8 cellular contexts compared by ENCODE assay signal in genomic region chr20:63739129-63740069, GRCh38.
DNase-seq lines count a peak whose midpoint lies in the region; ATAC-seq and TF ChIP-seq lines count a peak whose summit lies in the region.

Gene SLC2A4RG (plus strand): TSS chr20:63739776. CDS start chr20:63739913, 137 bp downstream.

- TF ChIP-seq CTCF in WERI-Rb-1 (IDR thresholded peaks at IDR 0.05; ENCODE audit: low read depth, low read length): no peak
- no peak for TF ChIP-seq CTCF in choroid plexus epithelial cell (conservative IDR thresholded peaks at IDR 0.05; ENCODE audit: low read depth, low read length)

- peak; percentile 53 for ATAC-seq in HG02571 (IDR thresholded peaks at IDR 0.05; ENCODE audit: unreplicated experiment)

- H3K9me3 ChIP-seq in WERI-Rb-1 (ENCODE audit: severe bottlenecking): no peaks in the 10 kb centered on the region

- no peaks in the 10 kb centered on the region for H3K27me3 ChIP-seq in WERI-Rb-1 (ENCODE audit: insufficient read depth, low read depth, severe bottlenecking)

- H3K36me3 ChIP-seq in WERI-Rb-1: peaks cover 30% of the 10 kb centered on the region

- DNase-seq in NCI-H2171 (lab: John Stamatoyannopoulos, UW) (peak; percentile 86), WERI-Rb-1 (peak; percentile 47), choroid plexus epithelial cell (ENCODE audit: low read depth) (peak; percentile 71), islet precursor cell (peak; percentile 79), T1000 (lab: John Stamatoyannopoulos, UW) (no peak)

- H3K27ac ChIP-seq in WERI-Rb-1 (peak within 1 kb of the TSS; percentile 78), skin epidermis (peak within 1 kb of the TSS; percentile 61 to 94 (median 87))

- peak within 1 kb of the TSS; percentile 60 for H3K4me3 ChIP-seq in GM08714 (ENCODE audit: low read length)
- peak within 1 kb of the TSS; percentile 69 for H3K4me3 ChIP-seq in WERI-Rb-1 (ENCODE audit: low read depth, low read length)
- H3K4me3 ChIP-seq in choroid plexus epithelial cell (ENCODE audit: low read depth, low read length): peak within 1 kb of the TSS; percentile 69
- peak within 1 kb of the TSS; percentile 53 to 75 (median 62) for H3K4me3 ChIP-seq in skin epidermis
